Comparison of ENCODE assay signal across 17 cellular contexts in the genomic region with DNA sequence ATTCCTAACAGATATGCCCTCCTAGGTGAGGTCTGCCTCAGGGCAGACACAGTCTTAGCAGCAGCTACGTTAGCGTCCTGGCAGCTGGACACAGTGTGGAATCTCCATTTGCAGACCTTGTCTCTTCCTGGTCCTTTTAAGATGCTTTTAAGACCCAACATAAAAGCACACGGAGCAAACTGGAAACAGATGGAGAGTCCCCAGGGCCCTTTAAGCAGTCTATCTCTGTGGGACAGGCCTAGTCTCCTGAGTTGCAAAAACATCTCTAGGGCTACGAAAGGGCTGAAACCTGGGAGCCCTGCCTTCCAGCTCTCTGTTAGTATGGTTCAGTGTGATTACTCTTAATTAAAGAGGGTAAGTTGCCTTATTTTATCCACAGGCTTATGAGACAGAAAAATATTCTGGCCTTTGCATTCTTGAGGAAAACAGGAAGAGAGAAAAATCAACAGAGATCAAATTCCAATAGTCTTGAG.
A peak's percentile ranks its signal among the peaks of the same experiment; 100 is the strongest.
DNase-seq lines count a peak whose midpoint lies in the region; ATAC-seq and TF ChIP-seq lines count a peak whose summit lies in the region.
"Had no signal": no experiment of that assay in that cellular context is flagged by ENCODE, and none has a peak within 500 bp of the region (broad histone marks: within the 10 kb centered on the region; RNA-seq: fewer than 3 reads in every experiment).

No MANE protein-coding gene starts in this region.

- ATAC-seq in upper lobe of right lung, result peak; percentile 31
- ATAC-seq: activated CD8-positive, alpha-beta memory T cell treated with anti-CD3 and anti-CD28 coated beads, Interleukin-2, amount 10 ng/mL, durations not matched to agents 7 days and 5 days; left cardiac atrium; natural killer cell treated with Interleukin-12 subunit alpha and Interleukin-12 subunit beta and Interleukin-15 and Interleukin-18, amount 100 ng/mL, for 72 hours had no signal

- H3K4me3 Mint-ChIP-seq in glutamatergic neuron (ENCODE audit: unreplicated experiment), result peak overlapping the region; percentile 61
- H3K4me3 Mint-ChIP-seq: activated CD8-positive, alpha-beta memory T cell treated with anti-CD3 and anti-CD28 coated beads, Interleukin-2, amount 10 ng/mL, durations not matched to agents 7 days and 5 days; natural killer cell treated with Interleukin-12 subunit alpha and Interleukin-12 subunit beta and Interleukin-15 and Interleukin-18, amount 100 ng/mL, for 72 hours had no signal

- H3K9me3 Mint-ChIP-seq in glutamatergic neuron (ENCODE audit: unreplicated experiment), result peaks cover 8% of the 10 kb centered on the region
- H3K9me3 Mint-ChIP-seq: natural killer cell treated with Interleukin-12 subunit alpha and Interleukin-12 subunit beta and Interleukin-15 and Interleukin-18, amount 100 ng/mL, for 72 hours had no signal

- H3K4me1 ChIP-seq in adipocyte (ENCODE audit: control insufficient read depth, insufficient read depth, low read length) (peaks cover 25% of the 10 kb centered on the region), upper lobe of right lung (peaks cover 4% of the 10 kb centered on the region)

- no peaks in the 10 kb centered on the region for H3K36me3 Mint-ChIP-seq in glutamatergic neuron (ENCODE audit: unreplicated experiment)
- H3K36me3 Mint-ChIP-seq: natural killer cell treated with Interleukin-12 subunit alpha and Interleukin-12 subunit beta and Interleukin-15 and Interleukin-18, amount 100 ng/mL, for 72 hours had no signal

- no peak overlapping the region for H3K27ac ChIP-seq in upper lobe of right lung
- H3K27ac ChIP-seq: HL-60, transverse colon, VCaP had no signal

- TF ChIP-seq CTCF in glutamatergic neuron (IDR thresholded peaks at IDR 0.05; ENCODE audit: partially characterized antibody, unreplicated experiment) (no peak), upper lobe of right lung (IDR thresholded peaks at IDR 0.05) (no peak)

- no peaks in the 10 kb centered on the region for H3K36me3 ChIP-seq in adipocyte (ENCODE audit: control insufficient read depth, insufficient read depth, low read length, severe bottlenecking)
- H3K36me3 ChIP-seq in upper lobe of right lung, result peaks cover 2% of the 10 kb centered on the region
- H3K36me3 ChIP-seq: transverse colon had no signal

- peak overlapping the region; percentile 84 for H3K27ac Mint-ChIP-seq in glutamatergic neuron (ENCODE audit: unreplicated experiment)
- H3K27ac Mint-ChIP-seq: activated CD8-positive, alpha-beta memory T cell treated with anti-CD3 and anti-CD28 coated beads, Interleukin-2, amount 10 ng/mL, durations not matched to agents 7 days and 5 days; natural killer cell treated with Interleukin-12 subunit alpha and Interleukin-12 subunit beta and Interleukin-15 and Interleukin-18, amount 100 ng/mL, for 72 hours had no signal

- DNase-seq in NCI-H524 (lab: John Stamatoyannopoulos, UW) (peak; percentile 21 to 58), NCI-H524 treated with DMSO at 0.1 percent for 48 hours (lab: John Stamatoyannopoulos, UW) (no peak), adipocyte (ENCODE audit: low read depth) (peak; percentile 65), glutamatergic neuron (peak; percentile 56), upper lobe of right lung (no peak), NCI-H2196 treated with DMSO at 0.1 percent for 48 hours (lab: John Stamatoyannopoulos, UW; ENCODE audit: unreplicated experiment) (no peak)
- DNase-seq in NK-92 treated with Interleukin-12 subunit alpha and Interleukin-12 subunit beta, amount 100 ng/mL, for 24 hours (lab: John Stamatoyannopoulos, UW), result no peak
- no peak for DNase-seq in stimulated activated CD4-positive, alpha-beta T cell treated with anti-CD3 and anti-CD28 coated beads, Interleukin-4, amount 100 ng/mL, for 1 hour
- DNase-seq: activated CD8-positive, alpha-beta memory T cell treated with anti-CD3 and anti-CD28 coated beads, Interleukin-2, amount 10 ng/mL, durations not matched to agents 7 days and 5 days; activated naive CD4-positive, alpha-beta T cell treated with anti-CD3 and anti-CD28 coated beads, Interleukin-2, amount 50 U/mL, for 16 hours; Calu3; left cardiac atrium; transverse colon had no signal

- H3K4me1 Mint-ChIP-seq in glutamatergic neuron (ENCODE audit: low read depth, unreplicated experiment), result peaks cover 58% of the 10 kb centered on the region

- intact Hi-C loops in upper lobe of right lung (cut with DNase I), result no loop called here

- no peak overlapping the region for H3K9ac ChIP-seq in adipocyte (ENCODE audit: low read length)

- no peak overlapping the region for H3K4me3 ChIP-seq in adipocyte (ENCODE audit: low read length)
- H3K4me3 ChIP-seq in upper lobe of right lung, result no peak overlapping the region
- H3K4me3 ChIP-seq: skin epidermis, transverse colon had no signal

- peaks cover 5% of the 10 kb centered on the region for H3K9me3 ChIP-seq in adipocyte (ENCODE audit: control insufficient read depth, low read length)
- no peaks in the 10 kb centered on the region for H3K9me3 ChIP-seq in upper lobe of right lung
- H3K9me3 ChIP-seq: transverse colon had no signal

- H3K27me3 Mint-ChIP-seq in glutamatergic neuron (ENCODE audit: unreplicated experiment), result peaks cover 1% of the 10 kb centered on the region

- no peaks in the 10 kb centered on the region for H3K27me3 ChIP-seq in adipocyte (replicated peaks; ENCODE audit: control insufficient read depth, insufficient read depth, low read length)
- H3K27me3 ChIP-seq in upper lobe of right lung, result no peaks in the 10 kb centered on the region
- H3K27me3 ChIP-seq: transverse colon had no signal

Comparison
In these comparisons a context has a peak if more than half of its experiments do, and no peak if none do; other contexts are left out.
1. DNase-seq: peak in NCI-H524 (2 of 2), adipocyte (single experiment) and glutamatergic neuron (single experiment); none in NCI-H524 treated with DMSO at 0.1 percent for 48 hours (single experiment), upper lobe of right lung (single experiment), NK-92 treated with Interleukin-12 subunit alpha and Interleukin-12 subunit beta, amount 100 ng/mL, for 24 hours (single experiment), stimulated activated CD4-positive, alpha-beta T cell treated with anti-CD3 and anti-CD28 coated beads, Interleukin-4, amount 100 ng/mL, for 1 hour (single experiment) and NCI-H2196 treated with DMSO at 0.1 percent for 48 hours (single experiment).